ENCODE assay signal across 12 cellular contexts in genomic region chr17:835263-835662, GRCh38. TPM values are rescaled to one million over a fixed set of nuclear protein-coding genes. Genes with fewer than 3 reads are reported as not detected.
DNase-seq lines count a peak whose midpoint lies in the region; ATAC-seq, FAIRE-seq and TF ChIP-seq lines count a peak whose summit lies in the region.
"Had no signal": no experiment of that assay in that cellular context is flagged by ENCODE, and none has a peak within 500 bp of the region (broad histone marks: within the 10 kb centered on the region; RNA-seq: fewer than 3 reads in every experiment).

No MANE protein-coding gene starts in this region.

- TF ChIP-seq CTCF in heart right ventricle (IDR thresholded peaks at IDR 0.05) (no peak), left lung (IDR thresholded peaks at IDR 0.05) (no peak)

- CTCF ChIA-PET in HEK293T (lab: Yijun Ruan, JAX) = interaction anchor here (1.2 kb wide), 1 partner anchor 221 kb away, joined by 4 read pairs; no protein-coding TSS in a partner anchor

- no peaks in the 10 kb centered on the region for H3K27me3 ChIP-seq in heart right ventricle
- H3K27me3 ChIP-seq in left lung = no peaks in the 10 kb centered on the region
- H3K27me3 ChIP-seq: ascending aorta had no signal

- 40 to 51% methylated on average over 9 of the region's 9 CpGs for WGBS in heart right ventricle, 2 donors

- H3K4me1 ChIP-seq in heart right ventricle (no peaks in the 10 kb centered on the region), left lung (peaks cover 0 to 3% of the 10 kb centered on the region in 2 donors)
- H3K4me1 ChIP-seq: ascending aorta had no signal

- intact Hi-C loops in heart right ventricle (cut with DNase I) (no loop called here), Right ventricle myocardium inferior (cut with DNase I) (no loop called here), left lung (cut with DNase I) (no loop called here)

- POLR2A ChIA-PET in HEK293T (lab: Yijun Ruan, JAX) = no interaction called here

- H3K27ac ChIP-seq in heart right ventricle (peak overlapping the region in 1 of 10 donors; percentile 5), left lung (no peak overlapping the region)

- no peak for TF ChIP-seq POLR2A in GM12892 (IDR thresholded peaks at IDR 0.05; ENCODE audit: low read depth, low read length)

- H3K36me3 ChIP-seq in heart right ventricle (peaks cover 0 to 3% (median 0%) of the 10 kb centered on the region in 9 donors), left lung (no peaks in the 10 kb centered on the region)
- H3K36me3 ChIP-seq: ascending aorta had no signal

- H3K4me3 ChIP-seq in heart right ventricle = no peak overlapping the region
- no peak overlapping the region for H3K4me3 ChIP-seq in left lung
- H3K4me3 ChIP-seq: ascending aorta had no signal

- ATAC-seq in heart right ventricle (peak in 6 of 8 donors; percentile 40 to 82 (median 48)), Right ventricle myocardium inferior (no peak), left lung (peak; percentile 67), HG03354 (IDR thresholded peaks at IDR 0.05; ENCODE audit: poor library complexity, severe bottlenecking, unreplicated experiment) (no peak)

- no peak for DNase-seq in heart right ventricle
- no peak for DNase-seq in Right ventricle myocardium inferior (ENCODE audit: missing footprints)
- peak; percentile 43 for DNase-seq in brain pericyte (ENCODE audit: low read depth, low spot score)
- DNase-seq in left lung = peak in 1 of 2 donors; percentile 42
- DNase-seq in urothelium cell line (ENCODE audit: low spot score) = peak; percentile 71
- no peak for DNase-seq in GM12892 (ENCODE audit: insufficient read length)
- DNase-seq in HEK293T (ENCODE audit: extremely low spot score) = no peak
- DNase-seq: activated CD4-positive, alpha-beta T cell treated with anti-CD3 and anti-CD28 coated beads, Interleukin-2, amount 10 ng/mL, durations not matched to agents 7 days and 5 days; KG1; kidney had no signal

- H3K9me3 ChIP-seq in heart right ventricle (peaks cover 0 to 8% (median 0%) of the 10 kb centered on the region in 11 donors), left lung (peaks cover 0 to 7% of the 10 kb centered on the region in 2 donors)
- H3K9me3 ChIP-seq: ascending aorta had no signal

- FAIRE-seq in urothelium cell line (lab: Jason Lieb, UNC) = no peak
- FAIRE-seq in GM12892 (lab: Jason Lieb, UNC) = no peak
- FAIRE-seq: kidney had no signal

TF ChIP-seq in HEK293T, 16 proteins besides CTCF, POLR2A, EP300 and RAD21:
- TF ChIP-seq SUZ12 (IDR thresholded peaks at IDR 0.05) (no peak), ZNF384 (IDR thresholded peaks at IDR 0.05) (no peak), CTBP1 (IDR thresholded peaks at IDR 0.05; ENCODE audit: borderline replicate concordance) (no peak), NFRKB (IDR thresholded peaks at IDR 0.05) (no peak), LEF1 (IDR thresholded peaks at IDR 0.05; ENCODE audit: borderline replicate concordance) (no peak), BHLHE40 (IDR thresholded peaks at IDR 0.05; ENCODE audit: borderline replicate concordance) (no peak), ARNT (IDR thresholded peaks at IDR 0.05) (no peak), SP1 (IDR thresholded peaks at IDR 0.05) (no peak), TARDBP (IDR thresholded peaks at IDR 0.05) (no peak), FOXM1 (IDR thresholded peaks at IDR 0.05; ENCODE audit: borderline replicate concordance) (no peak), FOXK2 (IDR thresholded peaks at IDR 0.05) (no peak), PKNOX1 (IDR thresholded peaks at IDR 0.05) (no peak), FOXA1 (IDR thresholded peaks at IDR 0.05) (no peak), HDGF (IDR thresholded peaks at IDR 0.05; ENCODE audit: borderline replicate concordance) (no peak), ELF4 (IDR thresholded peaks at IDR 0.05) (no peak)

RNA-seq across cellular contexts. Expression of gene MRM3, which starts 53.1 kb away (rescaled TPM):
- total RNA-seq in heart right ventricle = 10 to 100 TPM; 16.0 to 23.7 (median 20.5) TPM
- 10 to 100 TPM; 11.6 to 20.8 TPM for polyA plus RNA-seq in heart right ventricle
- 18.7 TPM for total RNA-seq in Right ventricle myocardium inferior
- total RNA-seq in left lung = 10 to 100 TPM in 1 of 2 donors, 1 to 10 TPM in 1; 8.9 to 14.2 TPM
- 17.6 TPM for polyA plus RNA-seq in GM12892 (2012; ENCODE audit: missing spikeins)

RNA-seq across cellular contexts. Expression of gene GLOD4, which starts 53.2 kb away (rescaled TPM):
- total RNA-seq in heart right ventricle = 10 to 100 TPM; 23.7 to 47.5 (median 28.2) TPM
- polyA plus RNA-seq in heart right ventricle = 10 to 100 TPM; 16.5 to 19.2 TPM
- total RNA-seq in Right ventricle myocardium inferior = 21.2 TPM
- total RNA-seq in left lung = 10 to 100 TPM; 46.5 to 47.5 TPM
- polyA plus RNA-seq in GM12892 (2012; ENCODE audit: missing spikeins) = 52.8 TPM

Comparison
In these comparisons a context has a peak if more than half of its experiments do, and no peak if none do; other contexts are left out.
1. ATAC-seq: peak in heart right ventricle (6 of 8) and left lung (single experiment); none in Right ventricle myocardium inferior (single experiment) and HG03354 (single experiment).
2. DNase-seq: peak in brain pericyte (single experiment) and urothelium cell line (single experiment); none in heart right ventricle (0 of 2), Right ventricle myocardium inferior (single experiment), GM12892 (single experiment) and HEK293T (single experiment).